Comparison of ENCODE assay signal across 12 cellular contexts in the genomic region with DNA sequence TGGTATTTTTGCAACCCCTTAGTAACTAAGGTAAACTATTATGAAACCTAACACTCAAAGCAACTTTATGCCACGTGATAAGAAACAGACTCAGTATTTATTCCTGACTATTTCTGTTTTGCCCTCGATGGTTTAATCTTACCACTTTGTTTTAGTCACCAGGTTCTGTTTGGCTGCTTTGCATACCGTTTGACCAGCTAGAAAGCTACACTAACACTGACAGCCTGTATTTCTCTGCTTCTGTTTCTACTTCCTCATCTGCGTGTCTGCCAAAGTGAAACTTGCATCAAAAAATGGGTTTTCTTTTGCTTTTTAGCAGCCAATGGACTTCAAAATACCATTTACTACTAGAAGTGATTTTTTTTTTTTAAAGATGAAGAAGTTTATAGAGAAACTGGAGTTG.
DNase-seq lines count a peak whose midpoint lies in the region; ATAC-seq and TF ChIP-seq lines count a peak whose summit lies in the region.
"Had no signal": no experiment of that assay in that cellular context is flagged by ENCODE, and none has a peak within 500 bp of the region (broad histone marks: within the 10 kb centered on the region; RNA-seq: fewer than 3 reads in every experiment).

No MANE protein-coding gene starts in this region.

- H3K27me3 ChIP-seq in neural progenitor cell: no peaks in the 10 kb centered on the region

- H3K27ac Mint-ChIP-seq in nephron progenitor cell (no peak overlapping the region), neural progenitor cell (no peak overlapping the region)

- H3K36me3 Mint-ChIP-seq in nephron progenitor cell (ENCODE audit: low read depth) (no peaks in the 10 kb centered on the region), neural progenitor cell (no peaks in the 10 kb centered on the region)

- no peaks in the 10 kb centered on the region for H3K9me3 Mint-ChIP-seq in nephron progenitor cell
- H3K9me3 Mint-ChIP-seq in neural progenitor cell: no peaks in the 10 kb centered on the region

- no peak overlapping the region for H3K9ac ChIP-seq in neural progenitor cell

- no peaks in the 10 kb centered on the region for H3K79me2 ChIP-seq in neural progenitor cell (ENCODE audit: low read depth)

- peak; percentile 94 for ATAC-seq in GM18868 (IDR thresholded peaks at IDR 0.05; ENCODE audit: unreplicated experiment)
- ATAC-seq in GM21737 (IDR thresholded peaks at IDR 0.05; ENCODE audit: unreplicated experiment): peak; percentile 95
- ATAC-seq in HG03432 (IDR thresholded peaks at IDR 0.05; ENCODE audit: unreplicated experiment): peak; percentile 92

- H3K4me3 Mint-ChIP-seq in nephron progenitor cell: no peak overlapping the region
- no peak overlapping the region for H3K4me3 Mint-ChIP-seq in neural progenitor cell

- H3K4me1 Mint-ChIP-seq in nephron progenitor cell: peaks cover 14% of the 10 kb centered on the region
- H3K4me1 Mint-ChIP-seq in neural progenitor cell: no peaks in the 10 kb centered on the region

- no peaks in the 10 kb centered on the region for H3K27me3 Mint-ChIP-seq in nephron progenitor cell (ENCODE audit: low read depth, poor library complexity)
- no peaks in the 10 kb centered on the region for H3K27me3 Mint-ChIP-seq in neural progenitor cell (ENCODE audit: insufficient read depth, low read depth)

- H3K4me3 ChIP-seq in choroid plexus epithelial cell (ENCODE audit: low read depth, low read length) (no peak overlapping the region), neural progenitor cell (no peak overlapping the region)

- H3K36me3 ChIP-seq in neural progenitor cell: no peaks in the 10 kb centered on the region

- H4K20me1 ChIP-seq in neural progenitor cell (ENCODE audit: low read depth): no peaks in the 10 kb centered on the region

- H2AFZ ChIP-seq in neural progenitor cell (replicated peaks): no peak overlapping the region

- H3K9me3 ChIP-seq in neural progenitor cell (ENCODE audit: low read depth): no peaks in the 10 kb centered on the region

- peak; percentile 33 for DNase-seq in choroid plexus epithelial cell (ENCODE audit: low read depth)
- DNase-seq in nephron progenitor cell: no peak
- no peak for DNase-seq in HCEC 1CT
- DNase-seq in NCI-H748 (lab: John Stamatoyannopoulos, UW; ENCODE audit: unreplicated experiment): no peak
- no peak for DNase-seq in neural progenitor cell (ENCODE audit: low spot score)
- DNase-seq: activated CD4-positive, alpha-beta T cell treated with anti-CD3 and anti-CD28 coated beads, Interleukin-2, amount 50 U/mL, for 4 hours; DMS 273 treated with DMSO at 0.1 percent for 48 hours; hippocampal formation; NCI-H524 treated with DMSO at 0.1 percent for 48 hours had no signal

- no peaks in the 10 kb centered on the region for H3K4me1 ChIP-seq in neural progenitor cell

- no peak overlapping the region for H3K27ac ChIP-seq in neural progenitor cell

- H3K4me2 ChIP-seq in neural progenitor cell: no peak overlapping the region

- H3F3A ChIP-seq in neural progenitor cell (ENCODE audit: low read depth): no peaks in the 10 kb centered on the region

- TF ChIP-seq CTCF in choroid plexus epithelial cell (conservative IDR thresholded peaks at IDR 0.05; ENCODE audit: low read depth, low read length): no peak
- no peak for TF ChIP-seq CTCF in nephron progenitor cell (IDR thresholded peaks at IDR 0.05)
- TF ChIP-seq CTCF in neural progenitor cell (IDR thresholded peaks at IDR 0.05): no peak
